1 cellular context compared by ENCODE assay signal in genomic region chr14:22589096-22589839, GRCh38.
TF ChIP-seq lines count a peak whose summit lies in the region.

TSS of gene DAD1 (minus strand) at chr14:22589224. CDS start at chr14:22589157, 67 bp downstream.

TF ChIP-seq in HepG2, 621 proteins besides CTCF, POLR2A, EP300 and RAD21 (continued from another document and continues in another):
- TF ChIP-seq ZFY (CRISPR knock-in tag; IDR thresholded peaks at IDR 0.05), result peak; percentile 43; the same call in 1 of the 2 replicates
- peak; percentile 50 for TF ChIP-seq RXRB (CRISPR knock-in tag; IDR thresholded peaks at IDR 0.05; ENCODE audit: borderline replicate concordance)
- TF ChIP-seq MED1 (CRISPR knock-in tag; IDR thresholded peaks at IDR 0.05), result peak; percentile 14
- TF ChIP-seq ZNF674 (CRISPR knock-in tag; IDR thresholded peaks at IDR 0.05; ENCODE audit: low read depth), result no peak
- TF ChIP-seq ZNF30 (CRISPR knock-in tag; IDR thresholded peaks at IDR 0.05), result no peak
- peak; percentile 23; the same call in 1 of the 2 replicates for TF ChIP-seq ZFP1 (CRISPR knock-in tag; IDR thresholded peaks at IDR 0.05)
- no peak for TF ChIP-seq ZNF879 (CRISPR knock-in tag; IDR thresholded peaks at IDR 0.05)
- no peak for TF ChIP-seq REXO4 (CRISPR knock-in tag; IDR thresholded peaks at IDR 0.05; ENCODE audit: borderline replicate concordance)
- TF ChIP-seq, protein P1, sequence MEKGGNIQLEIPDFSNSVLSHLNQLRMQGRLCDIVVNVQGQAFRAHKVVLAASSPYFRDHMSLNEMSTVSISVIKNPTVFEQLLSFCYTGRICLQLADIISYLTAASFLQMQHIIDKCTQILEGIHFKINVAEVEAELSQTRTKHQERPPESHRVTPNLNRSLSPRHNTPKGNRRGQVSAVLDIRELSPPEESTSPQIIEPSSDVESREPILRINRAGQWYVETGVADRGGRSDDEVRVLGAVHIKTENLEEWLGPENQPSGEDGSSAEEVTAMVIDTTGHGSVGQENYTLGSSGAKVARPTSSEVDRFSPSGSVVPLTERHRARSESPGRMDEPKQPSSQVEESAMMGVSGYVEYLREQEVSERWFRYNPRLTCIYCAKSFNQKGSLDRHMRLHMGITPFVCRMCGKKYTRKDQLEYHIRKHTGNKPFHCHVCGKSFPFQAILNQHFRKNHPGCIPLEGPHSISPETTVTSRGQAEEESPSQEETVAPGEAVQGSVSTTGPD (CRISPR knock-in tag; IDR thresholded peaks at IDR 0.05), result no peak
- TF ChIP-seq NFE2 (CRISPR knock-in tag; IDR thresholded peaks at IDR 0.05), result no peak
- 0 out of 2 replicates have a peak, but pooled peaks have one; percentile 53 for TF ChIP-seq ZBTB21 (CRISPR knock-in tag; IDR thresholded peaks at IDR 0.05)
- TF ChIP-seq RBAK (CRISPR knock-in tag; IDR thresholded peaks at IDR 0.05), result no peak
- TF ChIP-seq RBM39 (IDR thresholded peaks at IDR 0.05; ENCODE audit: low read depth, low read length, poor library complexity, severe bottlenecking), result peak; percentile 34
- TF ChIP-seq, protein P2, sequence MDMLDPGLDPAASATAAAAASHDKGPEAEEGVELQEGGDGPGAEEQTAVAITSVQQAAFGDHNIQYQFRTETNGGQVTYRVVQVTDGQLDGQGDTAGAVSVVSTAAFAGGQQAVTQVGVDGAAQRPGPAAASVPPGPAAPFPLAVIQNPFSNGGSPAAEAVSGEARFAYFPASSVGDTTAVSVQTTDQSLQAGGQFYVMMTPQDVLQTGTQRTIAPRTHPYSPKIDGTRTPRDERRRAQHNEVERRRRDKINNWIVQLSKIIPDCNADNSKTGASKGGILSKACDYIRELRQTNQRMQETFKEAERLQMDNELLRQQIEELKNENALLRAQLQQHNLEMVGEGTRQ (IDR thresholded peaks at IDR 0.05; ENCODE audit: low read depth, low read length), result peak; percentile 70
- TF ChIP-seq, protein P2 (CRISPR knock-in tag; IDR thresholded peaks at IDR 0.05; ENCODE audit: borderline replicate concordance), result peak; percentile 85; the same call in 1 of the 2 replicates
- no peak for TF ChIP-seq JARID2 (CRISPR knock-in tag; IDR thresholded peaks at IDR 0.05; ENCODE audit: insufficient replicate concordance)
- peak; percentile 100 for TF ChIP-seq SIN3A (IDR thresholded peaks at IDR 0.05; ENCODE audit: borderline replicate concordance, low read depth, low read length)
- TF ChIP-seq RNF2 (conservative IDR thresholded peaks at IDR 0.05; ENCODE audit: low read depth), result no peak; the same call in 1 of the 2 replicates
- no peak for TF ChIP-seq ZNF296 (CRISPR knock-in tag; conservative IDR thresholded peaks at IDR 0.05)
- peak; percentile 53; the same call in 1 of the 2 replicates for TF ChIP-seq KDM4B (CRISPR knock-in tag; IDR thresholded peaks at IDR 0.05)
- peak; percentile 20; the same call in 1 of the 2 replicates for TF ChIP-seq HES4 (CRISPR knock-in tag; IDR thresholded peaks at IDR 0.05; ENCODE audit: borderline replicate concordance)
- peak; percentile 86; the same call in 1 of the 2 replicates for TF ChIP-seq ZNF720 (CRISPR knock-in tag; IDR thresholded peaks at IDR 0.05)
- TF ChIP-seq ZNF816 (CRISPR knock-in tag; IDR thresholded peaks at IDR 0.05; ENCODE audit: borderline replicate concordance), result no peak
- TF ChIP-seq, protein P3, sequence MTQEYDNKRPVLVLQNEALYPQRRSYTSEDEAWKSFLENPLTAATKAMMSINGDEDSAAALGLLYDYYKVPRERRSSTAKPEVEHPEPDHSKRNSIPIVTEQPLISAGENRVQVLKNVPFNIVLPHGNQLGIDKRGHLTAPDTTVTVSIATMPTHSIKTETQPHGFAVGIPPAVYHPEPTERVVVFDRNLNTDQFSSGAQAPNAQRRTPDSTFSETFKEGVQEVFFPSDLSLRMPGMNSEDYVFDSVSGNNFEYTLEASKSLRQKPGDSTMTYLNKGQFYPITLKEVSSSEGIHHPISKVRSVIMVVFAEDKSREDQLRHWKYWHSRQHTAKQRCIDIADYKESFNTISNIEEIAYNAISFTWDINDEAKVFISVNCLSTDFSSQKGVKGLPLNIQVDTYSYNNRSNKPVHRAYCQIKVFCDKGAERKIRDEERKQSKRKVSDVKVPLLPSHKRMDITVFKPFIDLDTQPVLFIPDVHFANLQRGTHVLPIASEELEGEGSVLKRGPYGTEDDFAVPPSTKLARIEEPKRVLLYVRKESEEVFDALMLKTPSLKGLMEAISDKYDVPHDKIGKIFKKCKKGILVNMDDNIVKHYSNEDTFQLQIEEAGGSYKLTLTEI (CRISPR knock-in tag; conservative IDR thresholded peaks at IDR 0.05), result no peak
- no peak for TF ChIP-seq SP1 (IDR thresholded peaks at IDR 0.05)
- TF ChIP-seq SP1 (CRISPR knock-in tag; IDR thresholded peaks at IDR 0.05), result peak; percentile 49
- peak; percentile 85; the same call in 1 of the 2 replicates for TF ChIP-seq NRL (CRISPR knock-in tag; IDR thresholded peaks at IDR 0.05; ENCODE audit: borderline replicate concordance)
- no peak for TF ChIP-seq SALL2 (CRISPR knock-in tag; IDR thresholded peaks at IDR 0.05)
- TF ChIP-seq, protein P4, sequence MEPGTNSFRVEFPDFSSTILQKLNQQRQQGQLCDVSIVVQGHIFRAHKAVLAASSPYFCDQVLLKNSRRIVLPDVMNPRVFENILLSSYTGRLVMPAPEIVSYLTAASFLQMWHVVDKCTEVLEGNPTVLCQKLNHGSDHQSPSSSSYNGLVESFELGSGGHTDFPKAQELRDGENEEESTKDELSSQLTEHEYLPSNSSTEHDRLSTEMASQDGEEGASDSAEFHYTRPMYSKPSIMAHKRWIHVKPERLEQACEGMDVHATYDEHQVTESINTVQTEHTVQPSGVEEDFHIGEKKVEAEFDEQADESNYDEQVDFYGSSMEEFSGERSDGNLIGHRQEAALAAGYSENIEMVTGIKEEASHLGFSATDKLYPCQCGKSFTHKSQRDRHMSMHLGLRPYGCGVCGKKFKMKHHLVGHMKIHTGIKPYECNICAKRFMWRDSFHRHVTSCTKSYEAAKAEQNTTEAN (CRISPR knock-in tag; conservative IDR thresholded peaks at IDR 0.05), result no peak
- TF ChIP-seq PAX8 (CRISPR knock-in tag; IDR thresholded peaks at IDR 0.05; ENCODE audit: borderline replicate concordance), result no peak
- no peak for TF ChIP-seq MATR3 (CRISPR knock-in tag; IDR thresholded peaks at IDR 0.05)
- TF ChIP-seq ZNF749 (CRISPR knock-in tag; IDR thresholded peaks at IDR 0.05; ENCODE audit: borderline replicate concordance), result no peak
- TF ChIP-seq GTF3A (CRISPR knock-in tag; conservative IDR thresholded peaks at IDR 0.05), result no peak; the same call in 1 of the 2 replicates
- no peak for TF ChIP-seq ZSCAN22 (CRISPR knock-in tag; IDR thresholded peaks at IDR 0.05)
- TF ChIP-seq ZNF543 (CRISPR knock-in tag; IDR thresholded peaks at IDR 0.05), result peak; percentile 81; the same call in 1 of the 2 replicates
- peak; percentile 87; the same call in 1 of the 2 replicates for TF ChIP-seq MXD4 (CRISPR knock-in tag; IDR thresholded peaks at IDR 0.05)
- TF ChIP-seq, protein P5, sequence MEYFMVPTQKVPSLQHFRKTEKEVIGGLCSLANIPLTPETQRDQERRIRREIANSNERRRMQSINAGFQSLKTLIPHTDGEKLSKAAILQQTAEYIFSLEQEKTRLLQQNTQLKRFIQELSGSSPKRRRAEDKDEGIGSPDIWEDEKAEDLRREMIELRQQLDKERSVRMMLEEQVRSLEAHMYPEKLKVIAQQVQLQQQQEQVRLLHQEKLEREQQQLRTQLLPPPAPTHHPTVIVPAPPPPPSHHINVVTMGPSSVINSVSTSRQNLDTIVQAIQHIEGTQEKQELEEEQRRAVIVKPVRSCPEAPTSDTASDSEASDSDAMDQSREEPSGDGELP (IDR thresholded peaks at IDR 0.05; ENCODE audit: borderline replicate concordance, low read depth), result peak; percentile 63; the same call in 1 of the 2 replicates
- TF ChIP-seq SNAI1 (CRISPR knock-in tag; IDR thresholded peaks at IDR 0.05; ENCODE audit: borderline replicate concordance), result no peak
- TF ChIP-seq, protein P6, sequence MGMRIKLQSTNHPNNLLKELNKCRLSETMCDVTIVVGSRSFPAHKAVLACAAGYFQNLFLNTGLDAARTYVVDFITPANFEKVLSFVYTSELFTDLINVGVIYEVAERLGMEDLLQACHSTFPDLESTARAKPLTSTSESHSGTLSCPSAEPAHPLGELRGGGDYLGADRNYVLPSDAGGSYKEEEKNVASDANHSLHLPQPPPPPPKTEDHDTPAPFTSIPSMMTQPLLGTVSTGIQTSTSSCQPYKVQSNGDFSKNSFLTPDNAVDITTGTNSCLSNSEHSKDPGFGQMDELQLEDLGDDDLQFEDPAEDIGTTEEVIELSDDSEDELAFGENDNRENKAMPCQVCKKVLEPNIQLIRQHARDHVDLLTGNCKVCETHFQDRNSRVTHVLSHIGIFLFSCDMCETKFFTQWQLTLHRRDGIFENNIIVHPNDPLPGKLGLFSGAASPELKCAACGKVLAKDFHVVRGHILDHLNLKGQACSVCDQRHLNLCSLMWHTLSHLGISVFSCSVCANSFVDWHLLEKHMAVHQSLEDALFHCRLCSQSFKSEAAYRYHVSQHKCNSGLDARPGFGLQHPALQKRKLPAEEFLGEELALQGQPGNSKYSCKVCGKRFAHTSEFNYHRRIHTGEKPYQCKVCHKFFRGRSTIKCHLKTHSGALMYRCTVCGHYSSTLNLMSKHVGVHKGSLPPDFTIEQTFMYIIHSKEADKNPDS (CRISPR knock-in tag; IDR thresholded peaks at IDR 0.05), result no peak
- TF ChIP-seq GZF1 (CRISPR knock-in tag; IDR thresholded peaks at IDR 0.05), result peak; percentile 53; the same call in 1 of the 2 replicates
- no peak for TF ChIP-seq PCBP2 (optimal IDR thresholded peaks at IDR 0.05; ENCODE audit: low read depth, low read length, poor library complexity, severe bottlenecking)
- TF ChIP-seq RCOR2 (CRISPR knock-in tag; IDR thresholded peaks at IDR 0.05), result peak; percentile 76
- no peak for TF ChIP-seq ZEB1 (IDR thresholded peaks at IDR 0.05; ENCODE audit: insufficient replicate concordance, low read depth)
- TF ChIP-seq, protein P7, sequence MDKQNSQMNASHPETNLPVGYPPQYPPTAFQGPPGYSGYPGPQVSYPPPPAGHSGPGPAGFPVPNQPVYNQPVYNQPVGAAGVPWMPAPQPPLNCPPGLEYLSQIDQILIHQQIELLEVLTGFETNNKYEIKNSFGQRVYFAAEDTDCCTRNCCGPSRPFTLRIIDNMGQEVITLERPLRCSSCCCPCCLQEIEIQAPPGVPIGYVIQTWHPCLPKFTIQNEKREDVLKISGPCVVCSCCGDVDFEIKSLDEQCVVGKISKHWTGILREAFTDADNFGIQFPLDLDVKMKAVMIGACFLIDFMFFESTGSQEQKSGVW (CRISPR knock-in tag; IDR thresholded peaks at IDR 0.05; ENCODE audit: borderline replicate concordance), result no peak
- no peak; the same call in none of the 2 replicates for TF ChIP-seq DNMT1 (CRISPR knock-in tag; IDR thresholded peaks at IDR 0.05)
- TF ChIP-seq KLF15 (CRISPR knock-in tag; IDR thresholded peaks at IDR 0.05; ENCODE audit: borderline replicate concordance), result no peak
- peak; percentile 54; the same call in 1 of the 2 replicates for TF ChIP-seq BORCS8-MEF2B (CRISPR knock-in tag; IDR thresholded peaks at IDR 0.05)
- no peak for TF ChIP-seq HNRNPK (IDR thresholded peaks at IDR 0.05; ENCODE audit: low read depth, low read length, poor library complexity, severe bottlenecking)
- TF ChIP-seq ZNF496 (CRISPR knock-in tag; IDR thresholded peaks at IDR 0.05; ENCODE audit: insufficient replicate concordance), result no peak
- 0 out of 2 replicates have a peak, but pooled peaks have one; percentile 68 for TF ChIP-seq ZNF616 (CRISPR knock-in tag; IDR thresholded peaks at IDR 0.05; ENCODE audit: low read depth)
- TF ChIP-seq ZKSCAN8 (CRISPR knock-in tag; IDR thresholded peaks at IDR 0.05; ENCODE audit: borderline replicate concordance), result peak; percentile 86; the same call in 1 of the 2 replicates
- peak; percentile 81 for TF ChIP-seq ZNF781 (CRISPR knock-in tag; IDR thresholded peaks at IDR 0.05; ENCODE audit: borderline replicate concordance, not compliant biosample characterization)
- TF ChIP-seq, protein P8, sequence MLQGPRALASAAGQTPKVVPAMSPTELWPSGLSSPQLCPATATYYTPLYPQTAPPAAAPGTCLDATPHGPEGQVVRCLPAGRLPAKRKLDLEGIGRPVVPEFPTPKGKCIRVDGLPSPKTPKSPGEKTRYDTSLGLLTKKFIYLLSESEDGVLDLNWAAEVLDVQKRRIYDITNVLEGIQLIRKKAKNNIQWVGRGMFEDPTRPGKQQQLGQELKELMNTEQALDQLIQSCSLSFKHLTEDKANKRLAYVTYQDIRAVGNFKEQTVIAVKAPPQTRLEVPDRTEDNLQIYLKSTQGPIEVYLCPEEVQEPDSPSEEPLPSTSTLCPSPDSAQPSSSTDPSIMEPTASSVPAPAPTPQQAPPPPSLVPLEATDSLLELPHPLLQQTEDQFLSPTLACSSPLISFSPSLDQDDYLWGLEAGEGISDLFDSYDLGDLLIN (CRISPR knock-in tag; IDR thresholded peaks at IDR 0.05; ENCODE audit: borderline replicate concordance), result no peak; the same call in 1 of the 2 replicates
- no peak; the same call in 1 of the 2 replicates for TF ChIP-seq ZSCAN21 (CRISPR knock-in tag; IDR thresholded peaks at IDR 0.05; ENCODE audit: borderline replicate concordance)
- TF ChIP-seq KLF13 (CRISPR knock-in tag; IDR thresholded peaks at IDR 0.05), result no peak; the same call in 1 of the 2 replicates
- TF ChIP-seq KDM2A (CRISPR knock-in tag; IDR thresholded peaks at IDR 0.05; ENCODE audit: borderline replicate concordance, low read depth), result peak; percentile 72
- TF ChIP-seq HOXA3 (CRISPR knock-in tag; IDR thresholded peaks at IDR 0.05), result peak; percentile 70
- TF ChIP-seq MXI1 (IDR thresholded peaks at IDR 0.05; ENCODE audit: borderline replicate concordance, low read depth, low read length), result peak; percentile 98
- TF ChIP-seq ZNF766 (CRISPR knock-in tag; IDR thresholded peaks at IDR 0.05; ENCODE audit: borderline replicate concordance), result no peak; the same call in 1 of the 2 replicates
- no peak for TF ChIP-seq FIP1L1 (IDR thresholded peaks at IDR 0.05; ENCODE audit: borderline replicate concordance, insufficient read depth, low read depth, low read length)
- TF ChIP-seq SMYD3 (CRISPR knock-in tag; IDR thresholded peaks at IDR 0.05), result peak; percentile 79; the same call in 1 of the 2 replicates
- peak; percentile 82 for TF ChIP-seq ELF1 (CRISPR knock-in tag; IDR thresholded peaks at IDR 0.05)
- TF ChIP-seq, protein P9, sequence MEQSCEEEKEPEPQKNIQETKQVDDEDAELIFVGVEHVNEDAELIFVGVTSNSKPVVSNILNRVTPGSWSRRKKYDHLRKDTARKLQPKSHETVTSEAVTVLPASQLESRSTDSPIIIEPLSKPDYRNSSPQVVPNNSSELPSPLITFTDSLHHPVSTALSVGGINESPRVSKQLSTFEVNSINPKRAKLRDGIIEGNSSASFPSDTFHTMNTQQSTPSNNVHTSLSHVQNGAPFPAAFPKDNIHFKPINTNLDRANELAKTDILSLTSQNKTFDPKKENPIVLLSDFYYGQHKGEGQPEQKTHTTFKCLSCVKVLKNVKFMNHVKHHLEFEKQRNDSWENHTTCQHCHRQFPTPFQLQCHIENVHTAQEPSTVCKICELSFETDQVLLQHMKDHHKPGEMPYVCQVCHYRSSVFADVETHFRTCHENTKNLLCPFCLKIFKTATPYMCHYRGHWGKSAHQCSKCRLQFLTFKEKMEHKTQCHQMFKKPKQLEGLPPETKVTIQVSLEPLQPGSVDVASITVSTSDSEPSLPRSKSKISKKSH (CRISPR knock-in tag; IDR thresholded peaks at IDR 0.05; ENCODE audit: borderline replicate concordance), result peak; percentile 95
- peak; percentile 95 for TF ChIP-seq DMAP1 (CRISPR knock-in tag; IDR thresholded peaks at IDR 0.05)
